1 cellular context compared by ENCODE assay signal in the genomic region with DNA sequence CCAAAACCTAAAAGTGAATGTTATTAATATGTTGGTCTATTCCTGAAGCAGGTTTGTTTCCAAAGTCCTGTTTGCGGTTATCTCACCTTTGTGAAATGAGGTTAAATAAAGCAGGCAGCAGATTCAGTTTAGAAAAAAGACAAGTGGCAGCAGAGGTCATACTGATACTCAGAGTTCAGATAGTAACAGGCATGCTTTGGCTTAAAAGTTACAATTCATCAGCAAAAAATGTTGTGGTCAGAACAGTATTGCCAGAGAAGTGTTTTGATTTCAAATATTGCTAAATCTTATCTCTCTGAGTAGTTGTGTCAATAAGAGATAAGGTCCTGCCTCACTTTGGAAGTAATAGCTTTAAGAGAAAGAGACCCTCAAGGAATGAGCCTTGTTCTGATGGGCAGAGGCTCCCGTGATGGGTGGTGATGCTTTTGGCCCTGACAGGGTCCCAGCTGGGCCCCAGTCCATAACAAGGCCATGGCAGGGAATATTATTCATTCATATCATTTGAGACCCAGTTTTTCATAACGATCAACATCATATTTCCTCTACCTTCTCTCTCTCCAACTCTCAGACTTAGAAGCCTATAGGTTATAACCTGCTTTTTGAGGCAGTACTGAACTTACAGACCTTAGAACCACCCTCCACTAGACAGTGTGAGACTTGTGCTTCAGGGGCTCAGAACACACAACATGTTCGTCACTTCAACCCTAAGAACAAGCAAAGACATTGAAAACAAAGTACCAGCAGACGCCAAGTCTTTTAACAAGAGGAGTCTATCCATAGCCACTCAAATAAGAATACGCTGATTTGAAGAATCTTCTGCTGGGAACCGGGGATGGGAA.
A peak's percentile ranks its signal among the peaks of the same experiment; 100 is the strongest.
TF ChIP-seq lines count a peak whose summit lies in the region.

No MANE protein-coding gene starts in this region.

TF ChIP-seq in HCT116, 20 proteins besides CTCF, POLR2A, EP300 and RAD21 (continued from another document):
- TF ChIP-seq JUND (IDR thresholded peaks at IDR 0.05) (0 out of 2 replicates have a peak, but pooled peaks have one; percentile 16), EZH2 (IDR thresholded peaks at IDR 0.05) (no peak)
